In genomic region chr2:96243843-96244242, GRCh38 we compare ENCODE assay signal across 19 cellular contexts. TPM values are rescaled to one million over a fixed set of nuclear protein-coding genes. Genes with fewer than 3 reads are reported as not detected.
DNase-seq lines count a peak whose midpoint lies in the region; ATAC-seq, FAIRE-seq and TF ChIP-seq lines count a peak whose summit lies in the region.
"Had no signal": no experiment of that assay in that cellular context is flagged by ENCODE, and none has a peak within 500 bp of the region (broad histone marks: within the 10 kb centered on the region; RNA-seq: fewer than 3 reads in every experiment).

No MANE protein-coding gene starts in this region.

- no peaks in the 10 kb centered on the region for H3K27me3 Mint-ChIP-seq in activated CD4-positive, alpha-beta T cell treated with anti-CD3 and anti-CD28 coated beads, Interleukin-2, amount 10 ng/mL, durations not matched to agents 7 days and 5 days
- no peaks in the 10 kb centered on the region for H3K27me3 Mint-ChIP-seq in stimulated activated memory B cell treated with anti-CD40 and anti-IgM and Interleukin-4, amounts not matched to agents 10 μg/mL and 1 μg/mL and 100 μg/mL, for 72 hours

- H3K9me3 ChIP-seq in kidney (ENCODE audit: control insufficient read depth in 1 of 2, low read length in 2 of 2), result no peaks in the 10 kb centered on the region

- no peak overlapping the region for H3K27ac ChIP-seq in kidney (ENCODE audit: low read depth in 2 of 2, low read length in 2 of 2)
- H3K27ac ChIP-seq: C4-2B had no signal

- H3K4me1 ChIP-seq in kidney (ENCODE audit: control insufficient read depth in 1 of 2, insufficient read depth in 1 of 2, low read depth in 1 of 2, low read length in 2 of 2), result no peaks in the 10 kb centered on the region

- CTCF ChIA-PET in activated CD4-positive, alpha-beta T cell treated with anti-CD3 and anti-CD28 coated beads, Interleukin-2, amount 10 ng/mL, durations not matched to agents 7 days and 5 days (lab: Charles Lee), result interaction anchor here (0.7 to 2.8 kb wide), 4 partner anchors 11 to 105 kb away, joined by 3 to 11 read pairs (median 4); no protein-coding TSS in a partner anchor
- CTCF ChIA-PET in GM10248 (lab: Yijun Ruan, JAX), result interaction anchor here (1.0 to 2.0 kb wide), 3 partner anchors 10 to 18 kb away, joined by 3 to 12 read pairs (median 3); no protein-coding TSS in a partner anchor

- no peaks in the 10 kb centered on the region for H3K9me3 Mint-ChIP-seq in activated CD4-positive, alpha-beta T cell treated with anti-CD3 and anti-CD28 coated beads, Interleukin-2, amount 10 ng/mL, durations not matched to agents 7 days and 5 days
- H3K9me3 Mint-ChIP-seq in stimulated activated memory B cell treated with anti-CD40 and anti-IgM and Interleukin-4, amounts not matched to agents 10 μg/mL and 1 μg/mL and 100 μg/mL, for 72 hours, result no peaks in the 10 kb centered on the region
- H3K9me3 Mint-ChIP-seq: CD8-positive, alpha-beta T cell had no signal

- H3K27ac Mint-ChIP-seq in activated CD4-positive, alpha-beta T cell treated with anti-CD3 and anti-CD28 coated beads, Interleukin-2, amount 10 ng/mL, durations not matched to agents 7 days and 5 days, result peak overlapping the region; percentile 51
- peak overlapping the region; percentile 97 for H3K27ac Mint-ChIP-seq in stimulated activated memory B cell treated with anti-CD40 and anti-IgM and Interleukin-4, amounts not matched to agents 10 μg/mL and 1 μg/mL and 100 μg/mL, for 72 hours
- H3K27ac Mint-ChIP-seq: CD8-positive, alpha-beta T cell had no signal

- DNase-seq in activated CD4-positive, alpha-beta T cell treated with anti-CD3 and anti-CD28 coated beads, Interleukin-2, amount 10 ng/mL, durations not matched to agents 7 days and 5 days, result no peak
- DNase-seq in activated CD4-positive, alpha-beta T cell treated with anti-CD3 and anti-CD28 coated beads for 1 hour, result no peak
- DNase-seq in RPMI8226 (peak; percentile 90), kidney (peak; percentile 13), C1 segment of cervical spinal cord (lab: John Stamatoyannopoulos, UW) (no peak), GM10248 (ENCODE audit: extremely low spot score) (no peak)
- DNase-seq: ACHN; CD8-positive, alpha-beta T cell; DMS53; GF-D8; GM23248 had no signal

- no peak overlapping the region for H3K4me3 Mint-ChIP-seq in activated CD4-positive, alpha-beta T cell treated with anti-CD3 and anti-CD28 coated beads, Interleukin-2, amount 10 ng/mL, durations not matched to agents 7 days and 5 days
- H3K4me3 Mint-ChIP-seq in stimulated activated memory B cell treated with anti-CD40 and anti-IgM and Interleukin-4, amounts not matched to agents 10 μg/mL and 1 μg/mL and 100 μg/mL, for 72 hours, result no peak overlapping the region
- H3K4me3 Mint-ChIP-seq: CD8-positive, alpha-beta T cell had no signal

- ATAC-seq in stimulated activated memory B cell treated with anti-CD40 and anti-IgM and Interleukin-4, amounts not matched to agents 10 μg/mL and 1 μg/mL and 100 μg/mL, for 72 hours, result no peak
- ATAC-seq in activated CD4-positive, CD25-positive, alpha-beta regulatory T cell treated with anti-CD3 and anti-CD28 coated beads, Interleukin-2, amount 50 U/mL, for 24 hours, result no peak
- ATAC-seq: CD8-positive, alpha-beta T cell; HCT116; HepG2 had no signal

- H3K9ac ChIP-seq in kidney (ENCODE audit: low read length in 2 of 2), result no peak overlapping the region
- H3K9ac ChIP-seq: GM23248 had no signal

- H3K4me3 ChIP-seq in kidney (ENCODE audit: low read length in 2 of 2), result no peak overlapping the region
- H3K4me3 ChIP-seq: GM23248 had no signal

- POLR2A ChIA-PET in activated CD4-positive, alpha-beta T cell treated with anti-CD3 and anti-CD28 coated beads, Interleukin-2, amount 10 ng/mL, durations not matched to agents 7 days and 5 days (lab: Charles Lee), result no interaction called here
- POLR2A ChIA-PET in GM10248 (lab: Yijun Ruan, JAX), result no interaction called here

- H3K4me1 Mint-ChIP-seq in activated CD4-positive, alpha-beta T cell treated with anti-CD3 and anti-CD28 coated beads, Interleukin-2, amount 10 ng/mL, durations not matched to agents 7 days and 5 days, result peaks cover 60% of the 10 kb centered on the region
- H3K4me1 Mint-ChIP-seq in stimulated activated memory B cell treated with anti-CD40 and anti-IgM and Interleukin-4, amounts not matched to agents 10 μg/mL and 1 μg/mL and 100 μg/mL, for 72 hours, result peaks cover 57% of the 10 kb centered on the region

- TF ChIP-seq CTCF in kidney (IDR thresholded peaks at IDR 0.05; ENCODE audit: borderline replicate concordance, extremely low read depth, insufficient read depth) (no peak), GM10248 (IDR thresholded peaks at IDR 0.05; ENCODE audit: control extremely low read depth, extremely low read depth, low read depth, missing control alignments) (no peak)

- intact Hi-C loops in kidney (cut with DNase I), result no loop called here

- H3K36me3 Mint-ChIP-seq in activated CD4-positive, alpha-beta T cell treated with anti-CD3 and anti-CD28 coated beads, Interleukin-2, amount 10 ng/mL, durations not matched to agents 7 days and 5 days (ENCODE audit: low read depth), result peaks cover 18% of the 10 kb centered on the region
- peaks cover 16% of the 10 kb centered on the region for H3K36me3 Mint-ChIP-seq in stimulated activated memory B cell treated with anti-CD40 and anti-IgM and Interleukin-4, amounts not matched to agents 10 μg/mL and 1 μg/mL and 100 μg/mL, for 72 hours

- no peak for FAIRE-seq in kidney (lab: Jason Lieb, UNC)
- FAIRE-seq: GM18507, H54, HepG2, HTR-8/SVneo had no signal

- H3K36me3 ChIP-seq in kidney (ENCODE audit: control insufficient read depth in 1 of 2, insufficient read depth in 2 of 2, low read length in 2 of 2), result no peaks in the 10 kb centered on the region

RNA-seq across cellular contexts. Expression of gene TMEM127, which starts 22.0 kb away (rescaled TPM):
- total RNA-seq in activated CD4-positive, alpha-beta T cell treated with anti-CD3 and anti-CD28 coated beads, Interleukin-2, amount 10 ng/mL, durations not matched to agents 7 days and 5 days, result 10 to 100 TPM; 32.9 to 44.5 TPM
- total RNA-seq in kidney, result 72.3 TPM
- polyA plus RNA-seq in kidney (ENCODE audit: insufficient read depth, low read depth, low replicate concordance), result 37.4 TPM

RNA-seq across cellular contexts. Expression of gene CIAO1, which starts 22.2 kb away (rescaled TPM):
- 10 to 100 TPM; 53.4 to 59.9 TPM for total RNA-seq in activated CD4-positive, alpha-beta T cell treated with anti-CD3 and anti-CD28 coated beads, Interleukin-2, amount 10 ng/mL, durations not matched to agents 7 days and 5 days
- 63.0 TPM for total RNA-seq in kidney
- 48.2 TPM for polyA plus RNA-seq in kidney (ENCODE audit: insufficient read depth, low read depth, low replicate concordance)

RNA-seq across cellular contexts. Expression of gene STARD7, which starts 35.2 kb away (rescaled TPM):
- 100 to 1,000 TPM; 126 to 128 TPM for total RNA-seq in activated CD4-positive, alpha-beta T cell treated with anti-CD3 and anti-CD28 coated beads, Interleukin-2, amount 10 ng/mL, durations not matched to agents 7 days and 5 days
- 112 TPM for total RNA-seq in kidney
- 96.6 TPM for polyA plus RNA-seq in kidney (ENCODE audit: insufficient read depth, low read depth, low replicate concordance)

Comparison
In these comparisons a context has a peak if more than half of its experiments do, and no peak if none do; other contexts are left out.
1. DNase-seq: peak in RPMI8226 (single experiment) and kidney (single experiment); none in activated CD4-positive, alpha-beta T cell treated with anti-CD3 and anti-CD28 coated beads, Interleukin-2, amount 10 ng/mL, durations not matched to agents 7 days and 5 days (single experiment), activated CD4-positive, alpha-beta T cell treated with anti-CD3 and anti-CD28 coated beads for 1 hour (single experiment), C1 segment of cervical spinal cord (0 of 14) and GM10248 (single experiment).